Comparison of ENCODE assay signal across 8 cellular contexts in genomic region chr14:77616133-77616453, GRCh38. TPM values are rescaled to one million over a fixed set of nuclear protein-coding genes. Genes with fewer than 3 reads are reported as not detected.
DNase-seq lines count a peak whose midpoint lies in the region; ATAC-seq and TF ChIP-seq lines count a peak whose summit lies in the region.

No MANE protein-coding gene starts in this region.

- peaks cover 26% of the 10 kb centered on the region for H3K4me1 ChIP-seq in mesodermal cell (ENCODE audit: control insufficient read depth, insufficient read depth, low read length, poor library complexity, severe bottlenecking)
- H3K4me1 ChIP-seq in uterus, result peaks cover 0 to 10% of the 10 kb centered on the region in 2 donors

- TF ChIP-seq CTCF in brain (conservative IDR thresholded peaks at IDR 0.05), result no peak
- TF ChIP-seq CTCF in uterus (IDR thresholded peaks at IDR 0.05), result no peak

- peaks cover 30% of the 10 kb centered on the region for H3K27me3 Mint-ChIP-seq in brain

- H3K27ac Mint-ChIP-seq in brain, result peak overlapping the region; percentile 52 to 94 (median 86)

- WGBS in mesodermal cell (ENCODE audit: insufficient coverage in 2 of 2), 2 experiments, result 0 to 1% methylated on average over 18 to 31 of the region's 32 CpGs

- H3K27ac ChIP-seq in mesodermal cell (ENCODE audit: low read depth, low read length, severe bottlenecking), result peak overlapping the region; percentile 64
- H3K27ac ChIP-seq in uterus, result peak overlapping the region; percentile 80 to 84

- H3K27me3 ChIP-seq in uterus, result no peaks in the 10 kb centered on the region

- TF ChIP-seq POLR2A in uterus (IDR thresholded peaks at IDR 0.05), result no peak

- H3K36me3 ChIP-seq in mesodermal cell (ENCODE audit: control insufficient read depth, insufficient read depth, low read length) (peaks cover 6% of the 10 kb centered on the region), uterus (no peaks in the 10 kb centered on the region)

- H3K36me3 Mint-ChIP-seq in brain, result peaks cover 8% of the 10 kb centered on the region

- H3K9me3 Mint-ChIP-seq in brain, result peaks cover 0 to 4% (median 0%) of the 10 kb centered on the region in 5 experiments

- ATAC-seq in HG03520 (IDR thresholded peaks at IDR 0.05; ENCODE audit: unreplicated experiment), result peak; percentile 2
- no peak for ATAC-seq in HG03135 (IDR thresholded peaks at IDR 0.05; ENCODE audit: unreplicated experiment)

- peaks cover 47% of the 10 kb centered on the region for H3K4me1 Mint-ChIP-seq in brain

- intact Hi-C loops in uterus (cut with DNase I; ENCODE audit: low total_unique reads), result no loop called here

- H3K4me3 Mint-ChIP-seq in brain, result peak overlapping the region; percentile 89 to 96 (median 92)

- H3K9me3 ChIP-seq in mesodermal cell (ENCODE audit: control insufficient read depth, low read length) (no peaks in the 10 kb centered on the region), uterus (no peaks in the 10 kb centered on the region)

- DNase-seq in DMS 273 (lab: John Stamatoyannopoulos, UW; ENCODE audit: unreplicated experiment) (peak; percentile 57), DMS 273 treated with DMSO at 0.1 percent for 48 hours (lab: John Stamatoyannopoulos, UW) (no peak), uterus (no peak), GM19240 (ENCODE audit: insufficient read length, low spot score) (no peak)

- H3K4me3 ChIP-seq in mesodermal cell (ENCODE audit: extremely low read depth, insufficient read depth, low read length, poor library complexity, severe bottlenecking), result peak overlapping the region; percentile 86
- H3K4me3 ChIP-seq in uterus, result peak overlapping the region; percentile 70 to 98

RNA-seq across cellular contexts. Expression of gene SPTLC2, which starts 0.3 kb away (rescaled TPM):
- polyA plus RNA-seq in brain (ENCODE audit: insufficient read depth, low read depth, low replicate concordance), result 24.8 TPM
- 16.1 TPM for polyA plus RNA-seq in mesodermal cell (2013, experiment 1 of 2)
- 14.6 TPM for polyA plus RNA-seq in mesodermal cell (2013, experiment 2 of 2)
- total RNA-seq in uterus, result 10 to 100 TPM; 12.3 to 64.2 (median 32.1) TPM
